ENCODE assay signal across 8 cellular contexts in genomic region chr17:27197523-27197922, GRCh38.
DNase-seq lines count a peak whose midpoint lies in the region; ATAC-seq, FAIRE-seq and TF ChIP-seq lines count a peak whose summit lies in the region.
"Not testable (repeated sequence)": the region's sequence is repeated elsewhere in the genome, so short reads cannot be mapped to it uniquely, and the experiment has no call there.

No MANE protein-coding gene starts in this region.

- H3K9ac ChIP-seq in mammary epithelial cell (ENCODE audit: insufficient read depth, low read length), result not testable (repeated sequence)

- BruUV-seq in mammary epithelial cell (replicated peaks; lab: Mats Ljungman, UMichigan), result not testable (repeated sequence)

- not testable (repeated sequence) for H2AFZ ChIP-seq in mammary epithelial cell (ENCODE audit: low read depth, low read length)

- H3K4me1 ChIP-seq in mammary epithelial cell (ENCODE audit: insufficient read depth, low read length); foreskin keratinocyte; tibial artery: not testable (repeated sequence)

- H3K4me2 ChIP-seq in mammary epithelial cell (ENCODE audit: insufficient read depth, low read depth, low read length), result not testable (repeated sequence)

- dilution Hi-C loops in mammary epithelial cell (cut with HindIII; ENCODE audit: low sequenced_read_pairs), result not testable (repeated sequence)

- DNase-seq in D721Med (ENCODE audit: insufficient read length, low spot score); foreskin keratinocyte: not testable (repeated sequence)
- DNase-seq in H4 (ENCODE audit: low spot score) (peak; percentile 40), NCI-H526 (lab: John Stamatoyannopoulos, UW) (peak; percentile 12 to 69), mammary epithelial cell (peak; percentile 9), mucosa of gallbladder (ENCODE audit: low spot score) (peak; percentile 45), tibial artery (peak in 1 of 2 donors; percentile 45)

- not testable (repeated sequence) for H3K27ac ChIP-seq in mammary epithelial cell (ENCODE audit: insufficient read depth, low read depth, low read length); foreskin keratinocyte; tibial artery

- not testable (repeated sequence) for H3K36me3 ChIP-seq in mammary epithelial cell (ENCODE audit: insufficient read depth, low read length); tibial artery

- in situ Hi-C loops in mammary epithelial cell (cut with MboI; ENCODE audit: low sequenced_read_pairs in 2 of 2), result loop anchor here in 1 of 2 donors (25.0 kb wide), 1 partner anchor 110 kb away; no protein-coding TSS in a partner anchor

- H3K9me3 ChIP-seq in mammary epithelial cell (replicated peaks; ENCODE audit: insufficient read depth, low read length); tibial artery: not testable (repeated sequence)

- not testable (repeated sequence) for FAIRE-seq in D721Med (lab: Jason Lieb, UNC)

- ATAC-seq in foreskin keratinocyte, result not testable (repeated sequence)

- H4K20me1 ChIP-seq in mammary epithelial cell (ENCODE audit: insufficient read depth, low read length), result not testable (repeated sequence)

- H3K79me2 ChIP-seq in mammary epithelial cell (ENCODE audit: insufficient read depth, low read length), result not testable (repeated sequence)

- CTCF ChIA-PET in mammary epithelial cell (lab: Charles Lee; ENCODE audit: low non-redundant PET), result not testable (repeated sequence)

- H3K4me3 ChIP-seq in WI38 (ENCODE audit: low read depth, low read length); mammary epithelial cell (replicated peaks in 1 of 3; ENCODE audit: insufficient read depth in 1 of 3, low read depth in 2 of 3, low read length in 3 of 3); tibial artery: not testable (repeated sequence)

- TF ChIP-seq CTCF in D721Med (IDR thresholded peaks at IDR 0.05; ENCODE audit: insufficient read depth, missing control alignments) (peak; percentile 31), WI38 (IDR thresholded peaks at IDR 0.05; ENCODE audit: low read depth, low read length) (peak; percentile 39), mammary epithelial cell (conservative IDR thresholded peaks at IDR 0.05 in 1 of 2, IDR thresholded peaks at IDR 0.05 in 1 of 2; ENCODE audit: extremely low read depth in 1 of 2, insufficient read depth in 1 of 2, low read depth in 1 of 2, low read length in 2 of 2) (peak; percentile 31 to 67), foreskin keratinocyte (conservative IDR thresholded peaks at IDR 0.05) (peak; percentile 60), tibial artery (IDR thresholded peaks at IDR 0.05) (peak; percentile 24 to 35)

- intact Hi-C loops in mammary epithelial cell (cut with micrococcal nuclease), result loop anchor here (1.0 to 5.0 kb wide), 3 partner anchors 40 to 136 kb away; partner anchors contain the start of gene WSB1
- intact Hi-C loops in tibial artery (cut with DNase I; ENCODE audit: low total_unique reads), result not testable (repeated sequence)

- H3K27me3 ChIP-seq in mammary epithelial cell (ENCODE audit: insufficient read depth, low read length); foreskin keratinocyte; tibial artery: not testable (repeated sequence)

- WGBS in mammary epithelial cell (ENCODE audit: low coverage, missing lambda C conversion rate), result 16% methylated on average over 5 of the region's 8 CpGs
